ENCODE assay signal across 25 cellular contexts in the genomic region with DNA sequence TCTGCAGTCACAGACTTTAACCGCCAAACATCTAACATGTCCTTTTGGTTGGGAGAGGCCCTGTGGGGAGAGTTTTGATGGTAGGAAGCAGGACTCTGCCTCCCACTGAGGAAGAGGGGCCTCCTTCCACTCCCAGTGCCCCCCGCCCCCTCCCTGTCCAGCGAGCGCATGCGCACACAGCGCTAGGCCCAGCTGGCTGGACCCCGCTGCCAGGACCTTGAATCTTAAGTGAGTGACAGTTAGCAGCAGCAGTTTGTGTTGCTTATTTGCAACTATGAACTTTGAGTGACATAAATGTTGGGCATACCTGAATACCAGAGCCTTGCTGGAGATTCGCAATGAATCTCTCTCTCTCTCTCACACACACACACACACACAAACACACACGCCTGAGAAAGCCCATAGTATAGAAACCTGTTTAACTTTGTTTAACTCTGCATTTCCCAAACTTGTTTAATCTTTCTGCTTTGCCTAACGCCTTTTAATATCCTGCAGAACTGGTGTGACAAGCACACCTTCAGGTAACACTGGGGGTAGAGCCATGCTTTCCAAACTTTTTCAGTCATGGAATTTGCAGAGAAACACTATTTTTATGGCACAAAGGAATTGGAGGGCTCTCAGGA.
"Had no signal": no experiment of that assay in that cellular context is flagged by ENCODE, and none has a peak within 500 bp of the region (broad histone marks: within the 10 kb centered on the region; RNA-seq: fewer than 3 reads in every experiment).

No MANE protein-coding gene starts in this region.

- H3K27ac ChIP-seq: gastroesophageal sphincter, neural progenitor cell, stomach, tibial nerve had no signal

- H2AFZ ChIP-seq: neural progenitor cell had no signal

- H3K27me3 ChIP-seq: gastroesophageal sphincter, neural progenitor cell, stomach, tibial nerve had no signal

- H3K9ac ChIP-seq: neural progenitor cell had no signal

- H3K36me3 Mint-ChIP-seq: activated naive CD4-positive, alpha-beta T cell treated with anti-CD3 and anti-CD28 coated beads, Interleukin-2, amount 50 U/mL, for 24 hours; memory B cell; naive thymus-derived CD8-positive, alpha-beta T cell; neural progenitor cell; stimulated activated naive B cell treated with anti-CD40 and anti-IgM and Interleukin-4, amounts not matched to agents 10 μg/mL and 1 μg/mL and 100 μg/mL, for 72 hours; WTC11 had no signal

- H3K36me3 ChIP-seq: gastroesophageal sphincter, neural progenitor cell, stomach, tibial nerve had no signal

- DNase-seq: activated CD4-positive, alpha-beta memory T cell treated with anti-CD3 and anti-CD28 coated beads, Interleukin-2, amount 10 ng/mL, durations not matched to agents 7 days and 5 days; activated CD4-positive, alpha-beta T cell treated with anti-CD3 and anti-CD28 coated beads for 1 hour; activated CD4-positive, alpha-beta T cell treated with anti-CD3 and anti-CD28 coated beads, Interleukin-2, amount 10 ng/mL, durations not matched to agents 7 days and 5 days; activated CD8-positive, alpha-beta memory T cell treated with anti-CD3 and anti-CD28 coated beads, Interleukin-2, amount 50 U/mL, for 48 hours; activated naive CD8-positive, alpha-beta T cell treated with anti-CD3 and anti-CD28 coated beads, Interleukin-2, amount 50 U/mL, for 24 hours; activated T-cell treated with anti-CD3 and anti-CD28 coated beads, Interleukin-2, amount 50 U/mL, for 24 hours; amygdala; central memory CD4-positive, alpha-beta T cell; endodermal cell; left cardiac atrium; left ventricle myocardium superior; naive thymus-derived CD8-positive, alpha-beta T cell; small intestine; stimulated activated CD4-positive, alpha-beta T cell treated with anti-CD3 and anti-CD28 coated beads, Interleukin-2, amount 100 ng/mL, for 24 hours; stimulated activated naive B cell treated with anti-CD40 and anti-IgM and Interleukin-4, amounts not matched to agents 10 μg/mL and 1 μg/mL and 100 μg/mL, for 72 hours; stomach; T-helper 17 cell; T1000 had no signal

- H3K4me2 ChIP-seq: neural progenitor cell had no signal

- H3K4me3 ChIP-seq: gastroesophageal sphincter, neural progenitor cell, stomach, tibial nerve had no signal

- H3K9me3 Mint-ChIP-seq: activated CD4-positive, alpha-beta memory T cell treated with anti-CD3 and anti-CD28 coated beads, Interleukin-2, amount 10 ng/mL, durations not matched to agents 7 days and 5 days; activated CD4-positive, alpha-beta T cell treated with anti-CD3 and anti-CD28 coated beads, Interleukin-2, amount 10 ng/mL, durations not matched to agents 7 days and 5 days; activated naive CD4-positive, alpha-beta T cell treated with anti-CD3 and anti-CD28 coated beads, Interleukin-2, amount 50 U/mL, for 24 hours; activated naive CD8-positive, alpha-beta T cell treated with anti-CD3 and anti-CD28 coated beads, Interleukin-2, amount 50 U/mL, for 24 hours; activated T-cell treated with anti-CD3 and anti-CD28 coated beads, Interleukin-2, amount 50 U/mL, for 24 hours; dendritic cell treated with granulocyte-macrophage colony-stimulating factor and Interleukin-4, amounts not matched to agents 40 ng/mL and 50 ng/mL, for 4 days; endodermal cell; memory B cell; naive thymus-derived CD8-positive, alpha-beta T cell; neural progenitor cell; stimulated activated naive B cell treated with anti-CD40 and anti-IgM and Interleukin-4, amounts not matched to agents 10 μg/mL and 1 μg/mL and 100 μg/mL, for 72 hours; WTC11 had no signal

- H3K4me3 Mint-ChIP-seq: activated CD4-positive, alpha-beta memory T cell treated with anti-CD3 and anti-CD28 coated beads, Interleukin-2, amount 10 ng/mL, durations not matched to agents 7 days and 5 days; activated CD4-positive, alpha-beta T cell treated with anti-CD3 and anti-CD28 coated beads, Interleukin-2, amount 10 ng/mL, durations not matched to agents 7 days and 5 days; activated naive CD4-positive, alpha-beta T cell treated with anti-CD3 and anti-CD28 coated beads, Interleukin-2, amount 50 U/mL, for 24 hours; activated naive CD8-positive, alpha-beta T cell treated with anti-CD3 and anti-CD28 coated beads, Interleukin-2, amount 50 U/mL, for 24 hours; activated T-cell treated with anti-CD3 and anti-CD28 coated beads, Interleukin-2, amount 50 U/mL, for 24 hours; dendritic cell treated with granulocyte-macrophage colony-stimulating factor and Interleukin-4, amounts not matched to agents 40 ng/mL and 50 ng/mL, for 4 days; endodermal cell; memory B cell; naive thymus-derived CD8-positive, alpha-beta T cell; neural progenitor cell; stimulated activated naive B cell treated with anti-CD40 and anti-IgM and Interleukin-4, amounts not matched to agents 10 μg/mL and 1 μg/mL and 100 μg/mL, for 72 hours; T-helper 17 cell; WTC11 had no signal

- H3K27ac Mint-ChIP-seq: activated CD4-positive, alpha-beta memory T cell treated with anti-CD3 and anti-CD28 coated beads, Interleukin-2, amount 10 ng/mL, durations not matched to agents 7 days and 5 days; activated CD4-positive, alpha-beta T cell treated with anti-CD3 and anti-CD28 coated beads, Interleukin-2, amount 10 ng/mL, durations not matched to agents 7 days and 5 days; activated naive CD4-positive, alpha-beta T cell treated with anti-CD3 and anti-CD28 coated beads, Interleukin-2, amount 50 U/mL, for 24 hours; activated naive CD8-positive, alpha-beta T cell treated with anti-CD3 and anti-CD28 coated beads, Interleukin-2, amount 50 U/mL, for 24 hours; activated T-cell treated with anti-CD3 and anti-CD28 coated beads, Interleukin-2, amount 50 U/mL, for 24 hours; dendritic cell treated with granulocyte-macrophage colony-stimulating factor and Interleukin-4, amounts not matched to agents 40 ng/mL and 50 ng/mL, for 4 days; endodermal cell; memory B cell; neural progenitor cell; T-helper 17 cell; WTC11 had no signal

- H3K9me3 ChIP-seq: gastroesophageal sphincter, stomach, tibial nerve had no signal

- H3K4me1 Mint-ChIP-seq: activated CD4-positive, alpha-beta memory T cell treated with anti-CD3 and anti-CD28 coated beads, Interleukin-2, amount 10 ng/mL, durations not matched to agents 7 days and 5 days; activated CD4-positive, alpha-beta T cell treated with anti-CD3 and anti-CD28 coated beads, Interleukin-2, amount 10 ng/mL, durations not matched to agents 7 days and 5 days; activated naive CD4-positive, alpha-beta T cell treated with anti-CD3 and anti-CD28 coated beads, Interleukin-2, amount 50 U/mL, for 24 hours; activated naive CD8-positive, alpha-beta T cell treated with anti-CD3 and anti-CD28 coated beads, Interleukin-2, amount 50 U/mL, for 24 hours; memory B cell; naive thymus-derived CD8-positive, alpha-beta T cell; stimulated activated naive B cell treated with anti-CD40 and anti-IgM and Interleukin-4, amounts not matched to agents 10 μg/mL and 1 μg/mL and 100 μg/mL, for 72 hours; T-helper 17 cell had no signal
